1 cellular context compared by ENCODE assay signal in genomic region chr9:133347515-133347984, GRCh38.
A peak's percentile ranks its signal among the peaks of the same experiment; 100 is the strongest.
TF ChIP-seq lines count a peak whose summit lies in the region.

No MANE protein-coding gene starts in this region.

TF ChIP-seq in HepG2, 621 proteins besides CTCF, POLR2A, EP300 and RAD21:
- no peak for TF ChIP-seq MTF1 (CRISPR knock-in tag; IDR thresholded peaks at IDR 0.05)
- TF ChIP-seq ZNF33A (CRISPR knock-in tag; IDR thresholded peaks at IDR 0.05; ENCODE audit: borderline replicate concordance), result no peak
- TF ChIP-seq RNF219 (CRISPR knock-in tag; IDR thresholded peaks at IDR 0.05), result 0 out of 2 replicates have a peak, but pooled peaks have one; percentile 4
- TF ChIP-seq RFXAP (CRISPR knock-in tag; IDR thresholded peaks at IDR 0.05; ENCODE audit: borderline replicate concordance), result no peak; the same call in 1 of the 2 replicates
- TF ChIP-seq ZNF7 (CRISPR knock-in tag; IDR thresholded peaks at IDR 0.05), result no peak
- TF ChIP-seq EEA1 (CRISPR knock-in tag; IDR thresholded peaks at IDR 0.05; ENCODE audit: borderline replicate concordance), result 0 out of 2 replicates have a peak, but pooled peaks have one; percentile 35
- TF ChIP-seq ZNF691 (CRISPR knock-in tag; IDR thresholded peaks at IDR 0.05; ENCODE audit: borderline replicate concordance, low read depth), result peak; percentile 2; the same call in 1 of the 2 replicates
- TF ChIP-seq PHF8 (CRISPR knock-in tag; IDR thresholded peaks at IDR 0.05), result peak; percentile 69; the same call in 1 of the 2 replicates
- TF ChIP-seq PATZ1 (CRISPR knock-in tag; IDR thresholded peaks at IDR 0.05), result peak; percentile 71
- no peak for TF ChIP-seq KLF13 (CRISPR knock-in tag; IDR thresholded peaks at IDR 0.05)
- 0 out of 2 replicates have a peak, but pooled peaks have one; percentile 9 for TF ChIP-seq ZNF629 (CRISPR knock-in tag; conservative IDR thresholded peaks at IDR 0.05)
- TF ChIP-seq PHF21A (CRISPR knock-in tag; IDR thresholded peaks at IDR 0.05), result no peak
- 0 out of 2 replicates have a peak, but pooled peaks have one; percentile 11 for TF ChIP-seq RXRA (CRISPR knock-in tag; IDR thresholded peaks at IDR 0.05)
- TF ChIP-seq KDM2A (CRISPR knock-in tag; IDR thresholded peaks at IDR 0.05; ENCODE audit: borderline replicate concordance, low read depth), result peak; percentile 12; the same call in 1 of the 2 replicates
- peak; percentile 42; the same call in 1 of the 2 replicates for TF ChIP-seq ZFY (CRISPR knock-in tag; IDR thresholded peaks at IDR 0.05)
- no peak; the same call in 1 of the 2 replicates for TF ChIP-seq AHR (CRISPR knock-in tag; IDR thresholded peaks at IDR 0.05)
- peak; percentile 31; the same call in 1 of the 2 replicates for TF ChIP-seq E2F1 (CRISPR knock-in tag; IDR thresholded peaks at IDR 0.05)
- TF ChIP-seq ZNF740 (CRISPR knock-in tag; IDR thresholded peaks at IDR 0.05), result 0 out of 2 replicates have a peak, but pooled peaks have one; percentile 47
- peak; percentile 58 for TF ChIP-seq PCBP2 (optimal IDR thresholded peaks at IDR 0.05; ENCODE audit: low read depth, low read length, poor library complexity, severe bottlenecking)
- no peak for TF ChIP-seq PLRG1 (conservative IDR thresholded peaks at IDR 0.05)
- TF ChIP-seq E2F5 (CRISPR knock-in tag; conservative IDR thresholded peaks at IDR 0.05), result no peak
- TF ChIP-seq ZBTB39 (CRISPR knock-in tag; IDR thresholded peaks at IDR 0.05), result no peak
- no peak for TF ChIP-seq ZFP36L1 (CRISPR knock-in tag; IDR thresholded peaks at IDR 0.05)
- peak; percentile 38 for TF ChIP-seq HNRNPLL (IDR thresholded peaks at IDR 0.05; ENCODE audit: low read depth, low read length, poor library complexity, severe bottlenecking)
- peak; percentile 45; the same call in 1 of the 2 replicates for TF ChIP-seq YEATS4 (CRISPR knock-in tag; IDR thresholded peaks at IDR 0.05; ENCODE audit: borderline replicate concordance)
- TF ChIP-seq HMGXB4 (CRISPR knock-in tag; IDR thresholded peaks at IDR 0.05; ENCODE audit: borderline replicate concordance in 1 of 2, low read depth in 1 of 2), result 0 out of 4 replicates have a peak, but pooled peaks of 1 of the 2 experiments have one; percentile 8
- TF ChIP-seq ZNF564 (CRISPR knock-in tag; IDR thresholded peaks at IDR 0.05), result peak; percentile 14; the same call in 1 of the 2 replicates
- no peak for TF ChIP-seq ZFP1 (CRISPR knock-in tag; IDR thresholded peaks at IDR 0.05)
- peak; percentile 88 for TF ChIP-seq HNRNPK (IDR thresholded peaks at IDR 0.05; ENCODE audit: low read depth, low read length, poor library complexity, severe bottlenecking)
- no peak for TF ChIP-seq SIX1 (CRISPR knock-in tag; IDR thresholded peaks at IDR 0.05; ENCODE audit: borderline replicate concordance)
- TF ChIP-seq HOXA5 (CRISPR knock-in tag; IDR thresholded peaks at IDR 0.05), result peak; percentile 67
- peak; percentile 69; the same call in 1 of the 2 replicates for TF ChIP-seq ZNF879 (CRISPR knock-in tag; IDR thresholded peaks at IDR 0.05)
- TF ChIP-seq NR3C1 (CRISPR knock-in tag; IDR thresholded peaks at IDR 0.05), result no peak
